Comparison of ENCODE assay signal across 1 cellular context in the genomic region with DNA sequence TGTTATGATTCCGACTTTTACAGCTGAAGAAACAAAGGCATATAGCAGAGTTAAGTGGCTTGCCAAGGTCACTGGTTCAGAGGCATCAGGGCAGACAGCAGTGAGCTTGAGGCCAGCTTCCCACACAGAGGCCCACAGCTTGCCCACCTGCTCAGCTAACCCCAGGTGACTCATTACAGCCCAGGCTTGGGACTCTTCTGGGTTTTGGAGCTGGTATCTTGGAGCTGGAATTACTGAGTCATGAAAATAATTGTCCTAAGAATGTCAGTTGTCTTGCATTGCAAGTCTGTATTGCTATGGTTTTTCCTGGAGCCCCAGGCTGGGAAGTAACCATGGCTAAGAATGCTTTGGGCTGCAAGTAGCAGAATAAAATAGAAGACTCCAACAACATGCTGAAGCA.
TF ChIP-seq lines count a peak whose summit lies in the region.

No MANE protein-coding gene starts in this region.

TF ChIP-seq in HepG2, 621 proteins besides CTCF, POLR2A, EP300 and RAD21 (continued from another document):
- TF ChIP-seq, protein P1, sequence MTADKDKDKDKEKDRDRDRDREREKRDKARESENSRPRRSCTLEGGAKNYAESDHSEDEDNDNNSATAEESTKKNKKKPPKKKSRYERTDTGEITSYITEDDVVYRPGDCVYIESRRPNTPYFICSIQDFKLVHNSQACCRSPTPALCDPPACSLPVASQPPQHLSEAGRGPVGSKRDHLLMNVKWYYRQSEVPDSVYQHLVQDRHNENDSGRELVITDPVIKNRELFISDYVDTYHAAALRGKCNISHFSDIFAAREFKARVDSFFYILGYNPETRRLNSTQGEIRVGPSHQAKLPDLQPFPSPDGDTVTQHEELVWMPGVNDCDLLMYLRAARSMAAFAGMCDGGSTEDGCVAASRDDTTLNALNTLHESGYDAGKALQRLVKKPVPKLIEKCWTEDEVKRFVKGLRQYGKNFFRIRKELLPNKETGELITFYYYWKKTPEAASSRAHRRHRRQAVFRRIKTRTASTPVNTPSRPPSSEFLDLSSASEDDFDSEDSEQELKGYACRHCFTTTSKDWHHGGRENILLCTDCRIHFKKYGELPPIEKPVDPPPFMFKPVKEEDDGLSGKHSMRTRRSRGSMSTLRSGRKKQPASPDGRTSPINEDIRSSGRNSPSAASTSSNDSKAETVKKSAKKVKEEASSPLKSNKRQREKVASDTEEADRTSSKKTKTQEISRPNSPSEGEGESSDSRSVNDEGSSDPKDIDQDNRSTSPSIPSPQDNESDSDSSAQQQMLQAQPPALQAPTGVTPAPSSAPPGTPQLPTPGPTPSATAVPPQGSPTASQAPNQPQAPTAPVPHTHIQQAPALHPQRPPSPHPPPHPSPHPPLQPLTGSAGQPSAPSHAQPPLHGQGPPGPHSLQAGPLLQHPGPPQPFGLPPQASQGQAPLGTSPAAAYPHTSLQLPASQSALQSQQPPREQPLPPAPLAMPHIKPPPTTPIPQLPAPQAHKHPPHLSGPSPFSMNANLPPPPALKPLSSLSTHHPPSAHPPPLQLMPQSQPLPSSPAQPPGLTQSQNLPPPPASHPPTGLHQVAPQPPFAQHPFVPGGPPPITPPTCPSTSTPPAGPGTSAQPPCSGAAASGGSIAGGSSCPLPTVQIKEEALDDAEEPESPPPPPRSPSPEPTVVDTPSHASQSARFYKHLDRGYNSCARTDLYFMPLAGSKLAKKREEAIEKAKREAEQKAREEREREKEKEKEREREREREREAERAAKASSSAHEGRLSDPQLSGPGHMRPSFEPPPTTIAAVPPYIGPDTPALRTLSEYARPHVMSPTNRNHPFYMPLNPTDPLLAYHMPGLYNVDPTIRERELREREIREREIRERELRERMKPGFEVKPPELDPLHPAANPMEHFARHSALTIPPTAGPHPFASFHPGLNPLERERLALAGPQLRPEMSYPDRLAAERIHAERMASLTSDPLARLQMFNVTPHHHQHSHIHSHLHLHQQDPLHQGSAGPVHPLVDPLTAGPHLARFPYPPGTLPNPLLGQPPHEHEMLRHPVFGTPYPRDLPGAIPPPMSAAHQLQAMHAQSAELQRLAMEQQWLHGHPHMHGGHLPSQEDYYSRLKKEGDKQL (CRISPR knock-in tag; IDR thresholded peaks at IDR 0.05; ENCODE audit: low read depth) = no peak
- TF ChIP-seq, protein P2, sequence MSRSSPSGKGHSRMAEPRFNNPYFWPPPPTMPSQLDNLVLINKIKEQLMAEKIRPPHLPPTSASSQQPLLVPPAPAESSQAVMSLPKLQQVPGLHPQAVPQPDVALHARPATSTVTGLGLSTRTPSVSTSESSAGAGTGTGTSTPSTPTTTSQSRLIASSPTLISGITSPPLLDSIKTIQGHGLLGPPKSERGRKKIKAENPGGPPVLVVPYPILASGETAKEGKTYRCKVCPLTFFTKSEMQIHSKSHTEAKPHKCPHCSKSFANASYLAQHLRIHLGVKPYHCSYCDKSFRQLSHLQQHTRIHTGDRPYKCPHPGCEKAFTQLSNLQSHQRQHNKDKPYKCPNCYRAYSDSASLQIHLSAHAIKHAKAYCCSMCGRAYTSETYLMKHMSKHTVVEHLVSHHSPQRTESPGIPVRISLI (CRISPR knock-in tag; IDR thresholded peaks at IDR 0.05; ENCODE audit: borderline replicate concordance) = no peak
- TF ChIP-seq, protein P3, sequence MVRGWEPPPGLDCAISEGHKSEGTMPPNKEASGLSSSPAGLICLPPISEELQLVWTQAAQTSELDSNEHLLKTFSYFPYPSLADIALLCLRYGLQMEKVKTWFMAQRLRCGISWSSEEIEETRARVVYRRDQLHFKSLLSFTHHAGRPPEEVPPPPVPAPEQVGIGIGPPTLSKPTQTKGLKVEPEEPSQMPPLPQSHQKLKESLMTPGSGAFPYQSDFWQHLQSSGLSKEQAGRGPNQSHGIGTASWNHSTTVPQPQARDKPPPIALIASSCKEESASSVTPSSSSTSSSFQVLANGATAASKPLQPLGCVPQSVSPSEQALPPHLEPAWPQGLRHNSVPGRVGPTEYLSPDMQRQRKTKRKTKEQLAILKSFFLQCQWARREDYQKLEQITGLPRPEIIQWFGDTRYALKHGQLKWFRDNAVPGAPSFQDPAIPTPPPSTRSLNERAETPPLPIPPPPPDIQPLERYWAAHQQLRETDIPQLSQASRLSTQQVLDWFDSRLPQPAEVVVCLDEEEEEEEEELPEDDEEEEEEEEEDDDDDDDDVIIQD (CRISPR knock-in tag; IDR thresholded peaks at IDR 0.05; ENCODE audit: low read depth) = no peak
- TF ChIP-seq, protein P4, sequence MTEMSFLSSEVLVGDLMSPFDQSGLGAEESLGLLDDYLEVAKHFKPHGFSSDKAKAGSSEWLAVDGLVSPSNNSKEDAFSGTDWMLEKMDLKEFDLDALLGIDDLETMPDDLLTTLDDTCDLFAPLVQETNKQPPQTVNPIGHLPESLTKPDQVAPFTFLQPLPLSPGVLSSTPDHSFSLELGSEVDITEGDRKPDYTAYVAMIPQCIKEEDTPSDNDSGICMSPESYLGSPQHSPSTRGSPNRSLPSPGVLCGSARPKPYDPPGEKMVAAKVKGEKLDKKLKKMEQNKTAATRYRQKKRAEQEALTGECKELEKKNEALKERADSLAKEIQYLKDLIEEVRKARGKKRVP (CRISPR knock-in tag; IDR thresholded peaks at IDR 0.05) = no peak
- TF ChIP-seq SMAD9 (CRISPR knock-in tag; IDR thresholded peaks at IDR 0.05) = no peak
- TF ChIP-seq, protein P5, sequence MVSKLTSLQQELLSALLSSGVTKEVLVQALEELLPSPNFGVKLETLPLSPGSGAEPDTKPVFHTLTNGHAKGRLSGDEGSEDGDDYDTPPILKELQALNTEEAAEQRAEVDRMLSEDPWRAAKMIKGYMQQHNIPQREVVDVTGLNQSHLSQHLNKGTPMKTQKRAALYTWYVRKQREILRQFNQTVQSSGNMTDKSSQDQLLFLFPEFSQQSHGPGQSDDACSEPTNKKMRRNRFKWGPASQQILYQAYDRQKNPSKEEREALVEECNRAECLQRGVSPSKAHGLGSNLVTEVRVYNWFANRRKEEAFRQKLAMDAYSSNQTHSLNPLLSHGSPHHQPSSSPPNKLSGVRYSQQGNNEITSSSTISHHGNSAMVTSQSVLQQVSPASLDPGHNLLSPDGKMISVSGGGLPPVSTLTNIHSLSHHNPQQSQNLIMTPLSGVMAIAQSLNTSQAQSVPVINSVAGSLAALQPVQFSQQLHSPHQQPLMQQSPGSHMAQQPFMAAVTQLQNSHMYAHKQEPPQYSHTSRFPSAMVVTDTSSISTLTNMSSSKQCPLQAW (CRISPR knock-in tag; IDR thresholded peaks at IDR 0.05) = no peak
- no peak for TF ChIP-seq ATRX (CRISPR knock-in tag; IDR thresholded peaks at IDR 0.05; ENCODE audit: borderline replicate concordance)
